Comparison of ENCODE assay signal across 15 cellular contexts in genomic region chr15:74775132-74775562, GRCh38. TPM values are rescaled to one million over a fixed set of nuclear protein-coding genes. Genes with fewer than 3 reads are reported as not detected.
DNase-seq lines count a peak whose midpoint lies in the region; ATAC-seq and TF ChIP-seq lines count a peak whose summit lies in the region.
"Had no signal": no experiment of that assay in that cellular context is flagged by ENCODE, and none has a peak within 500 bp of the region (broad histone marks: within the 10 kb centered on the region; RNA-seq: fewer than 3 reads in every experiment).

No MANE protein-coding gene starts in this region.

- no peak for ATAC-seq in activated CD8-positive, alpha-beta T cell treated with anti-CD3 and anti-CD28 coated beads, Interleukin-2, amount 10 ng/mL, durations not matched to agents 7 days and 5 days

- H3K4me3 ChIP-seq in Karpas-422 (ENCODE audit: low read length) = peak overlapping the region; percentile 47; the same call in 1 of the 2 replicates
- H3K4me3 ChIP-seq: coronary artery, HAP-1, lung had no signal

- H2AFZ ChIP-seq in Karpas-422 (ENCODE audit: low read length) = no peak overlapping the region

- H3K27me3 Mint-ChIP-seq in T-helper 2 cell treated with Interferon-gamma antibody and Interleukin-4, amounts not matched to agents 5 μg/mL and 100 μg/mL, for 36 hours (ENCODE audit: low read depth) = no peaks in the 10 kb centered on the region
- no peaks in the 10 kb centered on the region for H3K27me3 Mint-ChIP-seq in activated CD8-positive, alpha-beta T cell treated with anti-CD3 and anti-CD28 coated beads, Interleukin-2, amount 10 ng/mL, durations not matched to agents 7 days and 5 days (ENCODE audit: low read depth)
- peaks cover 4% of the 10 kb centered on the region for H3K27me3 Mint-ChIP-seq in neural crest cell (ENCODE audit: low read depth)
- peaks cover 5% of the 10 kb centered on the region for H3K27me3 Mint-ChIP-seq in chondrocyte (ENCODE audit: low read depth)

- no peak for TF ChIP-seq CTCF in neural crest cell (conservative IDR thresholded peaks at IDR 0.05)
- no peak for TF ChIP-seq CTCF in chondrocyte (IDR thresholded peaks at IDR 0.05)

- POLR2A ChIA-PET in activated CD8-positive, alpha-beta T cell treated with anti-CD3 and anti-CD28 coated beads, Interleukin-2, amount 10 ng/mL, durations not matched to agents 7 days and 5 days (lab: Charles Lee) = interaction anchor here (23.0 kb wide), 1 partner anchor 17 kb away, joined by 670 read pairs; no protein-coding TSS in a partner anchor

- DNase-seq in T-helper 2 cell treated with Interferon-gamma antibody and Interleukin-4, amounts not matched to agents 5 μg/mL and 100 μg/mL, for 36 hours (ENCODE audit: low spot score) = no peak
- DNase-seq in T-helper 2 cell (no peak), Karpas-422 (peak; percentile 89), neural crest cell (ENCODE audit: low read depth, low spot score) (no peak), NCI-H1417 treated with DMSO at 0.1 percent for 48 hours (lab: John Stamatoyannopoulos, UW) (no peak), SW480 (ENCODE audit: low spot score) (no peak), chondrocyte (ENCODE audit: low spot score) (no peak)
- no peak for DNase-seq in activated CD8-positive, alpha-beta T cell treated with anti-CD3 and anti-CD28 coated beads, Interleukin-2, amount 10 ng/mL, durations not matched to agents 7 days and 5 days
- DNase-seq: NCI-H2227 treated with DMSO at 0.1 percent for 48 hours had no signal

- H3K79me2 ChIP-seq in Karpas-422 (ENCODE audit: low read length) = 0 out of 2 replicates have a peak, but pooled peaks cover 3% of the 10 kb centered on the region

- peak overlapping the region; percentile 73 for H3K9ac ChIP-seq in Karpas-422 (ENCODE audit: low read length)

- H3K36me3 ChIP-seq in Karpas-422 (ENCODE audit: insufficient read depth, low read length) = no peaks in the 10 kb centered on the region
- H3K36me3 ChIP-seq: HAP-1 had no signal

- H3K27ac Mint-ChIP-seq in T-helper 2 cell treated with Interferon-gamma antibody and Interleukin-4, amounts not matched to agents 5 μg/mL and 100 μg/mL, for 36 hours = peak overlapping the region; percentile 76
- H3K27ac Mint-ChIP-seq in activated CD8-positive, alpha-beta T cell treated with anti-CD3 and anti-CD28 coated beads, Interleukin-2, amount 10 ng/mL, durations not matched to agents 7 days and 5 days = peak overlapping the region; percentile 41
- H3K27ac Mint-ChIP-seq in neural crest cell (ENCODE audit: unreplicated experiment) = no peak overlapping the region
- H3K27ac Mint-ChIP-seq in chondrocyte (ENCODE audit: unreplicated experiment) = no peak overlapping the region

- no peaks in the 10 kb centered on the region for H3K9me3 ChIP-seq in Karpas-422 (ENCODE audit: low read length)
- H3K9me3 ChIP-seq: HAP-1 had no signal

- H3K4me1 ChIP-seq in Karpas-422 (ENCODE audit: low read length) = peaks cover 97% of the 10 kb centered on the region

- CTCF ChIA-PET in activated CD8-positive, alpha-beta T cell treated with anti-CD3 and anti-CD28 coated beads, Interleukin-2, amount 10 ng/mL, durations not matched to agents 7 days and 5 days (lab: Charles Lee) = interaction anchor here (2.1 to 24.0 kb wide), 3 partner anchors 14 to 136 kb away, joined by 4 to 1683 read pairs (median 508); partner anchors contain the start of gene CSK

- H3K4me3 Mint-ChIP-seq in T-helper 2 cell treated with Interferon-gamma antibody and Interleukin-4, amounts not matched to agents 5 μg/mL and 100 μg/mL, for 36 hours = no peak overlapping the region
- H3K4me3 Mint-ChIP-seq in activated CD8-positive, alpha-beta T cell treated with anti-CD3 and anti-CD28 coated beads, Interleukin-2, amount 10 ng/mL, durations not matched to agents 7 days and 5 days = no peak overlapping the region
- H3K4me3 Mint-ChIP-seq in neural crest cell = peak overlapping the region; percentile 7
- H3K4me3 Mint-ChIP-seq in chondrocyte (ENCODE audit: unreplicated experiment) = no peak overlapping the region

- peak overlapping the region; percentile 100 for H3K27ac ChIP-seq in Karpas-422 (ENCODE audit: low read length)
- H3K27ac ChIP-seq: coronary artery had no signal

- peaks cover 74% of the 10 kb centered on the region for H3K4me1 Mint-ChIP-seq in T-helper 2 cell treated with Interferon-gamma antibody and Interleukin-4, amounts not matched to agents 5 μg/mL and 100 μg/mL, for 36 hours (ENCODE audit: low read depth)
- peaks cover 78% of the 10 kb centered on the region for H3K4me1 Mint-ChIP-seq in activated CD8-positive, alpha-beta T cell treated with anti-CD3 and anti-CD28 coated beads, Interleukin-2, amount 10 ng/mL, durations not matched to agents 7 days and 5 days (ENCODE audit: low read depth)
- H3K4me1 Mint-ChIP-seq in neural crest cell (peaks cover 68% of the 10 kb centered on the region), chondrocyte (ENCODE audit: low read depth) (peaks cover 23% of the 10 kb centered on the region)

- H3K9me2 ChIP-seq in Karpas-422 (replicated peaks; ENCODE audit: insufficient read depth, low read length) = no peaks in the 10 kb centered on the region

- no peaks in the 10 kb centered on the region for H3K9me3 Mint-ChIP-seq in T-helper 2 cell treated with Interferon-gamma antibody and Interleukin-4, amounts not matched to agents 5 μg/mL and 100 μg/mL, for 36 hours
- H3K9me3 Mint-ChIP-seq in activated CD8-positive, alpha-beta T cell treated with anti-CD3 and anti-CD28 coated beads, Interleukin-2, amount 10 ng/mL, durations not matched to agents 7 days and 5 days (ENCODE audit: insufficient read depth) = no peaks in the 10 kb centered on the region
- H3K9me3 Mint-ChIP-seq in neural crest cell = no peaks in the 10 kb centered on the region
- H3K9me3 Mint-ChIP-seq in chondrocyte (ENCODE audit: low read depth) = no peaks in the 10 kb centered on the region

- no peaks in the 10 kb centered on the region for H3K27me3 ChIP-seq in Karpas-422 (ENCODE audit: low read length)

- peaks cover 3% of the 10 kb centered on the region for H3K36me3 Mint-ChIP-seq in T-helper 2 cell treated with Interferon-gamma antibody and Interleukin-4, amounts not matched to agents 5 μg/mL and 100 μg/mL, for 36 hours (ENCODE audit: low read depth)
- peaks cover 3% of the 10 kb centered on the region for H3K36me3 Mint-ChIP-seq in activated CD8-positive, alpha-beta T cell treated with anti-CD3 and anti-CD28 coated beads, Interleukin-2, amount 10 ng/mL, durations not matched to agents 7 days and 5 days (ENCODE audit: low read depth)
- H3K36me3 Mint-ChIP-seq in neural crest cell (ENCODE audit: low read depth) (no peaks in the 10 kb centered on the region), chondrocyte (ENCODE audit: low read depth) (no peaks in the 10 kb centered on the region)

- H3K4me2 ChIP-seq in Karpas-422 (ENCODE audit: low read depth, low read length, poor library complexity, severe bottlenecking) = peak overlapping the region; percentile 72

- H4K20me1 ChIP-seq in Karpas-422 (ENCODE audit: insufficient read depth, low read depth, low read length) = no peaks in the 10 kb centered on the region; the same call in 1 of the 2 replicates

RNA-seq across cellular contexts. Expression of gene CSK, which starts 6.7 kb away (rescaled TPM):
- 172 and 306 TPM in 2 replicates for total RNA-seq in Karpas-422 (2014; rRNA removed; shearing (Covaris generic); ENCODE audit: low replicate concordance)
- 100 to 1,000 TPM; 314 to 330 TPM for total RNA-seq in activated CD8-positive, alpha-beta T cell treated with anti-CD3 and anti-CD28 coated beads, Interleukin-2, amount 10 ng/mL, durations not matched to agents 7 days and 5 days
- total RNA-seq in neural crest cell (107 and 109 TPM in 2 replicates), chondrocyte (39.9 to 47.4 TPM (median 41.5 TPM) in 3 replicates)

RNA-seq across cellular contexts. Expression of gene CYP1A2, which starts 26.5 kb away (rescaled TPM):
- not detected in 2 replicates for total RNA-seq in Karpas-422 (2014; rRNA removed; shearing (Covaris generic); ENCODE audit: low replicate concordance)
- total RNA-seq in activated CD8-positive, alpha-beta T cell treated with anti-CD3 and anti-CD28 coated beads, Interleukin-2, amount 10 ng/mL, durations not matched to agents 7 days and 5 days = not detected
- not detected in 2 replicates for total RNA-seq in neural crest cell
- total RNA-seq in chondrocyte = not detected in 3 replicates
- total RNA-seq: activated CD8-positive, alpha-beta memory T cell treated with anti-CD3 and anti-CD28 coated beads for 36 hours; fibroblast of lung; MCF 10A had no signal

RNA-seq across cellular contexts. Expression of gene LMAN1L, which starts 37.5 kb away (rescaled TPM):
- total RNA-seq in Karpas-422 (2014; rRNA removed; shearing (Covaris generic); ENCODE audit: low replicate concordance) = 3.3 and 4.3 TPM in 2 replicates
- total RNA-seq in activated CD8-positive, alpha-beta T cell treated with anti-CD3 and anti-CD28 coated beads, Interleukin-2, amount 10 ng/mL, durations not matched to agents 7 days and 5 days = 1 to 10 TPM in 1 of 2 experiments, under 1 TPM in 1; 0.47 to 1.0 TPM
- total RNA-seq in neural crest cell = not detected in 2 replicates
- 0.82 TPM in 1 of 3 replicates, not detected in the others for total RNA-seq in chondrocyte
- total RNA-seq: fibroblast of lung had no signal

RNA-seq across cellular contexts. Expression of gene CYP1A1, which starts 49.8 kb away (rescaled TPM):
- total RNA-seq in Karpas-422 (2014; rRNA removed; shearing (Covaris generic); ENCODE audit: low replicate concordance) = not detected in 2 replicates
- total RNA-seq in activated CD8-positive, alpha-beta T cell treated with anti-CD3 and anti-CD28 coated beads, Interleukin-2, amount 10 ng/mL, durations not matched to agents 7 days and 5 days = 1 to 10 TPM; 4.7 to 4.8 TPM
- total RNA-seq in neural crest cell (1.7 and 2.3 TPM in 2 replicates), chondrocyte (0.22 to 0.67 TPM (median 0.27 TPM) in 3 replicates)
- total RNA-seq: MCF 10A had no signal

RNA-seq across cellular contexts. Expression of gene CPLX3, which starts 51.3 kb away (rescaled TPM):
- total RNA-seq in Karpas-422 (2014; rRNA removed; shearing (Covaris generic); ENCODE audit: low replicate concordance) = 5.2 and 7.3 TPM in 2 replicates
- not detected for total RNA-seq in activated CD8-positive, alpha-beta T cell treated with anti-CD3 and anti-CD28 coated beads, Interleukin-2, amount 10 ng/mL, durations not matched to agents 7 days and 5 days
- not detected in 2 replicates for total RNA-seq in neural crest cell
- total RNA-seq in chondrocyte = not detected in 3 replicates
- total RNA-seq: activated CD8-positive, alpha-beta memory T cell treated with anti-CD3 and anti-CD28 coated beads for 36 hours; fibroblast of lung; lung; MCF 10A had no signal

Comparison
In these comparisons a context has a peak if more than half of its experiments do, and no peak if none do; other contexts are left out.
1. H3K27ac Mint-ChIP-seq: peak in T-helper 2 cell treated with Interferon-gamma antibody and Interleukin-4, amounts not matched to agents 5 μg/mL and 100 μg/mL, for 36 hours (single experiment) and activated CD8-positive, alpha-beta T cell treated with anti-CD3 and anti-CD28 coated beads, Interleukin-2, amount 10 ng/mL, durations not matched to agents 7 days and 5 days (single experiment); none in neural crest cell (single experiment) and chondrocyte (single experiment).